29 cellular contexts compared by ENCODE assay signal in the genomic region with DNA sequence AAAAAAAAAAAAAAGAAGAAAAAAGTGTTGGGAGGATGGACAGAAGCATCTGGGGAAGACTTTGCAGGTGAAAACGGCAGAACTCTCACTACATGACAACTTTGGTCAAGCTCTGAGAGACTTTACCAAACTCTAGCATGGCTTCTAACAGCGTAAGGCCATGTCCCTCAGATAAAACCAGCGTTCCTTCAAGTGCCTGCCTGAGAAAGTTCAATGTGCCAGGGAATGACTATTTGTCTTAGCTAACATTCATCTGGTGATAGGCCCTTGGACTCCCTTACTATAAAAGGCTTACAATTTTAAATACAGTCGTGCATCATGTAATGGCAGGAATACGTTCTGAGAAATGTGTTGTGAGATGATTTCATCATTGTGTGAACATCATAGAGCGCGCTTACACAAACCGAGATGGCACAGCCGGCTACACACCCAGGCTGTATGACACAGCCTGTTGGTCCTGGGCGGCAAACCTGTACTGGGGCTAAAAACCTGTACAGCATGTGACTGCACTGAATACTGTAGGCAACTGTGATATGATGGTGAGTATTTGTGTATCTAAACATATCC. TPM values are rescaled to one million over a fixed set of nuclear protein-coding genes. Genes with fewer than 3 reads are reported as not detected.
"Had no signal": no experiment of that assay in that cellular context is flagged by ENCODE, and none has a peak within 500 bp of the region (broad histone marks: within the 10 kb centered on the region; RNA-seq: fewer than 3 reads in every experiment).

No MANE protein-coding gene starts in this region.

- H3K9ac ChIP-seq: KMS-11 had no signal

- FAIRE-seq: HepG2, RCC 7860 had no signal

- ATAC-seq: HepG2 had no signal

- H3K4me1 ChIP-seq: SJSA1 had no signal

- H3K4me3 ChIP-seq: PC-9, SJSA1, SK-N-MC had no signal

- DNase-seq: IMR-90; Kasumi-1; MV-4-11; NCI-H1048; NCI-H1105; NCI-H1417; NCI-H1436 treated with DMSO at 0.1 percent for 48 hours; NCI-H1694; NCI-H187 treated with DMSO at 0.1 percent for 48 hours; NCI-H2029 treated with DMSO at 0.1 percent for 48 hours; NCI-H2171 treated with DMSO at 0.1 percent for 48 hours; NCI-H226; NCI-H446; NCI-H510A; NCI-H524 treated with DMSO at 0.1 percent for 48 hours; NCI-H69; NCI-H774; NK-92 treated with Interleukin-12 subunit alpha and Interleukin-12 subunit beta, amount 100 ng/mL, for 24 hours; OCI-M1; PC-9; Right ventricle myocardium superior; RPMI8226; SIG-M5 had no signal

- H3K4me2 ChIP-seq: KMS-11, PC-9 had no signal

- H3K27ac ChIP-seq: KMS-11, PC-9, SJSA1, SK-N-MC had no signal

- H2AFZ ChIP-seq: PC-9 had no signal

- H3K36me3 ChIP-seq: SJSA1 had no signal

- H3K9me3 ChIP-seq: SJSA1 had no signal

RNA-seq across cellular contexts. Expression of a gene that starts 23.0 kb away (rescaled TPM):
- total RNA-seq: HepG2, IMR-90, M059J, PC-9, Right ventricle myocardium superior, SJSA1 had no signal
- polyA plus RNA-seq: HepG2, IMR-90 had no signal
